8 cellular contexts compared by ENCODE assay signal in the genomic region with DNA sequence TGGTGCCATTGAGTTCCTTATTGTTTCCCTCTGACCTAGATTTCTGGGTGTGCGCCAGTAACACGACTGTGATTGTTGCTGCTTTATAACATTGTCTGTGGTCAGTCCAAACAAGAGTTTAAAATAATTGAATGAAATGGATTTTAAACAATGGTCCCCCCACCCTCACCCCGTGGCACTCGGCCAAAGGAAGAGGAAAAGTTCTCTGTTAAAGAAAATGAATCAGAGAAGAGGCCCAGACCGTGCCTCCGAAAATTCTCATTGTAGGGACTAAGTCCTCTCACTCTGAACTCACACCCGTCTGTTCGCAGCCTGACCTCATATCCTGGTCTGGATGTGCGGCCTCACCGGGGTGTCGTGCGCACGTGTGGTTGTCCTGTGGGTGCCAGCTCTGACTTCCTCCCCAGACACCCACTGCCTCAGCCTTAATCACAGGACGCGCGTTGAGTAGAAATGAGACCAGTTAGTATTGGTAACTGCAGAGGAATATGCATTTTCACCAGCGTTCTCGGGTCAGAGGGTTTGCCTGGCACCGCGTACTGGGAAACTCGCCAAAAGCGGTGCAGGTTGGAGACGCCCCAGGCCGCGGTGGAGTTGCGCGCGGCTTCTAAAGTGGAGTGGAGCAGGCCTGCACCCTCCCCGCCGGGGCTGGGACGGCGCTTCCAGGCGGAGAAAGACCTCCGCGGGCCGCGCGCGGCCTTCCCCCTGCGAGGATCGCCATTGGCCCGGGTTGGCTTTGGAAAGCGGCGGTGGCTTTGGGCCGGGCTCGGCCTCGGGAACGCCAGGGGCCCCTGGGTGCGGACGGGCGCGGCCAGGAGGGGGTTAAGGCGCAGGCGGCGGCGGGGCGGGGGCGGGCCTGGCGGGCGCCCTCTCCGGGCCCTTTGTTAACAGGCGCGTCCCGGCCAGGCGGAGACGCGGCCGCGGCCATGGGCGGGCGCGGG. TPM values are rescaled to one million over a fixed set of nuclear protein-coding genes. Genes with fewer than 3 reads are reported as not detected.
DNase-seq lines count a peak whose midpoint lies in the region; ATAC-seq and TF ChIP-seq lines count a peak whose summit lies in the region.

TSS of gene ABL1 (plus strand) at position 884 of the 941 bp plus-strand sequence. CDS start 193 bp downstream, outside the sequence.

- H3K4me3 Mint-ChIP-seq in stimulated activated memory B cell treated with anti-CD40 and anti-IgM and Interleukin-4, amounts not matched to agents 10 μg/mL and 1 μg/mL and 100 μg/mL, for 72 hours = peak within 1 kb of the TSS; percentile 88

- H3K4me3 ChIP-seq in OCI-LY3 (ENCODE audit: low read length) = peak within 1 kb of the TSS; percentile 85

- peak within 1 kb of the TSS; percentile 91 for H3K27ac Mint-ChIP-seq in stimulated activated memory B cell treated with anti-CD40 and anti-IgM and Interleukin-4, amounts not matched to agents 10 μg/mL and 1 μg/mL and 100 μg/mL, for 72 hours

- H3K27me3 Mint-ChIP-seq in stimulated activated memory B cell treated with anti-CD40 and anti-IgM and Interleukin-4, amounts not matched to agents 10 μg/mL and 1 μg/mL and 100 μg/mL, for 72 hours = no peaks in the 10 kb centered on the region

- DNase-seq in HS-5 (ENCODE audit: low read depth) (peak; percentile 84), erythroblast (lab: John Stamatoyannopoulos, UW) (peak; percentile 85 to 86), myocyte (ENCODE audit: low read depth) (peak; percentile 88)
- DNase-seq in activated T-cell treated with anti-CD3 and anti-CD28 coated beads, Interleukin-2, amount 50 U/mL, for 1 hour = peak; percentile 69

- TF ChIP-seq POLR2A in erythroblast (IDR thresholded peaks at IDR 0.05; ENCODE audit: low read length) = peak; percentile 51

- H2AFZ ChIP-seq in OCI-LY3 (ENCODE audit: low read depth, low read length) = peak within 1 kb of the TSS; percentile 88

- H3K4me1 Mint-ChIP-seq in stimulated activated memory B cell treated with anti-CD40 and anti-IgM and Interleukin-4, amounts not matched to agents 10 μg/mL and 1 μg/mL and 100 μg/mL, for 72 hours = peaks cover 46% of the 10 kb centered on the region

- peaks cover 23% of the 10 kb centered on the region for H3K4me1 ChIP-seq in OCI-LY3 (ENCODE audit: low read length)

- peak within 1 kb of the TSS; percentile 83 for H3K27ac ChIP-seq in C4-2B
- peak within 1 kb of the TSS; percentile 77 for H3K27ac ChIP-seq in OCI-LY3 (ENCODE audit: low read length)

- H3K27me3 ChIP-seq in OCI-LY3 (ENCODE audit: low read depth, low read length) = no peaks in the 10 kb centered on the region

- H3K36me3 ChIP-seq in OCI-LY3 (replicated peaks; ENCODE audit: low read depth, low read length) = peaks cover 5% of the 10 kb centered on the region

- H3K9me3 Mint-ChIP-seq in stimulated activated memory B cell treated with anti-CD40 and anti-IgM and Interleukin-4, amounts not matched to agents 10 μg/mL and 1 μg/mL and 100 μg/mL, for 72 hours = no peaks in the 10 kb centered on the region

- H3K36me3 Mint-ChIP-seq in stimulated activated memory B cell treated with anti-CD40 and anti-IgM and Interleukin-4, amounts not matched to agents 10 μg/mL and 1 μg/mL and 100 μg/mL, for 72 hours = no peaks in the 10 kb centered on the region

- H4K20me1 ChIP-seq in OCI-LY3 (ENCODE audit: insufficient read depth, low read length) = peaks cover 24% of the 10 kb centered on the region

- H3K79me2 ChIP-seq in OCI-LY3 (ENCODE audit: low read length) = peaks cover 64% of the 10 kb centered on the region

- TF ChIP-seq CTCF in C4-2B (conservative IDR thresholded peaks at IDR 0.05) (0 out of 2 replicates have a peak, but pooled peaks have one; percentile 13), OCI-LY3 (IDR thresholded peaks at IDR 0.05; ENCODE audit: low read depth, low read length) (no peak)

- peak within 1 kb of the TSS; percentile 86 for H3K4me2 ChIP-seq in OCI-LY3 (ENCODE audit: low read length)

- H3K9me3 ChIP-seq in OCI-LY3 (ENCODE audit: insufficient read depth, low read length) = no peaks in the 10 kb centered on the region

- peak within 1 kb of the TSS; percentile 82 for H3K9ac ChIP-seq in OCI-LY3 (ENCODE audit: low read length)

- peak; percentile 73 for ATAC-seq in GM19351 (IDR thresholded peaks at IDR 0.05; ENCODE audit: unreplicated experiment)
- ATAC-seq in stimulated activated memory B cell treated with anti-CD40 and anti-IgM and Interleukin-4, amounts not matched to agents 10 μg/mL and 1 μg/mL and 100 μg/mL, for 72 hours = peak; percentile 90

RNA-seq across cellular contexts. Expression of gene ABL1, which starts in this region (rescaled TPM):
- total RNA-seq in myocyte = 44.6 and 50.3 TPM in 2 replicates
- 60.2 TPM for polyA plus RNA-seq in myocyte (2012)

Comparison
In these comparisons a context has a peak if more than half of its experiments do, and no peak if none do; other contexts are left out.
1. Peak in every context shown above with its lines: DNase-seq, ATAC-seq, H3K4me3 ChIP-seq and H3K27ac ChIP-seq.